ENCODE assay signal across 25 cellular contexts in the genomic region with DNA sequence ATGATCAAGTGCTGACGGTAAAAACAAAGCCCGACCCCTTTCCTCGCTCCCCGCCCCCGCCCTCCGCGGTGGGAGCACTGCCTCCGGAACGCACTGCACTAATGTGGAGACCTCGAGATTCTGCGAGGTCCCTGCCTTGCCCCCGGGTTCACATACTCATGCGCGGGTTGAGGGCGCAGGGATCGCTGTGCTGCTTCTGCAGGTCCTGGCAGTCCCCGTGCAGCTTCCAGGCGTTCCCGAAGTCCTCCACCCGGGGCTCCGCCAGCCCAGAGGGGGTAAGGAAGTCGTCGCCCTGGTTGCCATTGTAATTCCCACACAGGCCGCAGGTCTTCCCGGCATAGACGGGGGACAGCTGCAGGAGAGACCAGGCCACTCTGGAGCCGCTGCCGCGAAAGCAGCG.
DNase-seq lines count a peak whose midpoint lies in the region; ATAC-seq and TF ChIP-seq lines count a peak whose summit lies in the region.
"Had no signal": no experiment of that assay in that cellular context is flagged by ENCODE, and none has a peak within 500 bp of the region (broad histone marks: within the 10 kb centered on the region; RNA-seq: fewer than 3 reads in every experiment).

No MANE protein-coding gene starts in this region.

- no peaks in the 10 kb centered on the region for H3K36me3 ChIP-seq in CD8-positive, alpha-beta T cell (ENCODE audit: insufficient read depth, low read length)
- H3K36me3 ChIP-seq in iPS-18a (ENCODE audit: control insufficient read depth, low read depth, low read length), result no peaks in the 10 kb centered on the region
- H3K36me3 ChIP-seq: SJCRH30, tibial artery had no signal

- H3K27ac Mint-ChIP-seq in CD8-positive, alpha-beta T cell, result no peak overlapping the region
- no peak overlapping the region for H3K27ac Mint-ChIP-seq in nephron progenitor cell
- H3K27ac Mint-ChIP-seq: activated CD4-positive, alpha-beta memory T cell treated with anti-CD3 and anti-CD28 coated beads, Interleukin-2, amount 10 ng/mL, durations not matched to agents 7 days and 5 days; T-helper 1 cell treated with Interleukin-12 subunit alpha and Interleukin-12 subunit beta and Interleukin-4 antibody, amounts not matched to agents 30 μg/mL and 1 μg/mL, for 36 hours had no signal

- H3K9me3 Mint-ChIP-seq in CD8-positive, alpha-beta T cell, result no peaks in the 10 kb centered on the region
- no peaks in the 10 kb centered on the region for H3K9me3 Mint-ChIP-seq in nephron progenitor cell
- H3K9me3 Mint-ChIP-seq: activated CD4-positive, alpha-beta memory T cell treated with anti-CD3 and anti-CD28 coated beads, Interleukin-2, amount 10 ng/mL, durations not matched to agents 7 days and 5 days; T-helper 1 cell treated with Interleukin-12 subunit alpha and Interleukin-12 subunit beta and Interleukin-4 antibody, amounts not matched to agents 30 μg/mL and 1 μg/mL, for 36 hours had no signal

- H3K9ac ChIP-seq in iPS-18a (ENCODE audit: low read length), result peak overlapping the region; percentile 51

- no peak for DNase-seq in CD8-positive, alpha-beta T cell
- DNase-seq in astrocyte of the cerebellum (ENCODE audit: low read depth) (no peak), nephron progenitor cell (peak; percentile 62), RPMI8226 (no peak), GM19238 (ENCODE audit: insufficient read length, low spot score) (no peak)
- DNase-seq: activated CD4-positive, alpha-beta memory T cell treated with anti-CD3 and anti-CD28 coated beads, Interleukin-2, amount 10 ng/mL, durations not matched to agents 7 days and 5 days; activated naive CD4-positive, alpha-beta T cell; activated T-cell treated with anti-CD3 and anti-CD28 coated beads, Interleukin-2, amount 50 U/mL, for 1 hour; amniotic stem cell; effector memory CD4-positive, alpha-beta T cell; IMR-90; left cardiac atrium; NCI-H1417 treated with DMSO at 0.1 percent for 48 hours; NCI-H774; SJCRH30; stimulated activated CD4-positive, alpha-beta T cell treated with anti-CD3 and anti-CD28 coated beads, Interleukin-2, amount 100 ng/mL, for 24 hours; stimulated activated naive CD4-positive, alpha-beta T cell treated with Interleukin-2 at 50 U/mL for 16 hours; tibial artery had no signal

- no peak overlapping the region for H3K4me3 ChIP-seq in CD8-positive, alpha-beta T cell (ENCODE audit: low read depth, low read length)
- no peak overlapping the region for H3K4me3 ChIP-seq in astrocyte of the cerebellum (ENCODE audit: low read depth, low read length)
- peak overlapping the region; percentile 54 for H3K4me3 ChIP-seq in iPS-18a (ENCODE audit: low read length)
- H3K4me3 ChIP-seq: A549, heart right ventricle, SJCRH30 had no signal

- intact Hi-C loops in CD8-positive, alpha-beta T cell (cut with DNase I, micrococcal nuclease), result no loop called here

- peaks cover 8% of the 10 kb centered on the region for H3K4me1 ChIP-seq in CD8-positive, alpha-beta T cell (ENCODE audit: insufficient read depth, low read length)
- peaks cover 19% of the 10 kb centered on the region for H3K4me1 ChIP-seq in iPS-18a (ENCODE audit: control insufficient read depth, low read depth, low read length)
- H3K4me1 ChIP-seq: A549, SJCRH30 had no signal

- ATAC-seq in CD8-positive, alpha-beta T cell, result no peak
- ATAC-seq in HG03039 (IDR thresholded peaks at IDR 0.05; ENCODE audit: unreplicated experiment), result no peak
- ATAC-seq in GM18907 (IDR thresholded peaks at IDR 0.05; ENCODE audit: unreplicated experiment), result no peak
- ATAC-seq: A549, HCT116, left cardiac atrium had no signal

- POLR2A ChIA-PET in CD8-positive, alpha-beta T cell (lab: Charles Lee), result no interaction called here

- no peaks in the 10 kb centered on the region for H3K9me3 ChIP-seq in CD8-positive, alpha-beta T cell (ENCODE audit: low read length)
- H3K9me3 ChIP-seq in iPS-18a (ENCODE audit: control insufficient read depth, low read depth, low read length), result no peaks in the 10 kb centered on the region
- H3K9me3 ChIP-seq: A549, heart right ventricle, SJCRH30, tibial artery had no signal

- H3K27ac ChIP-seq in CD8-positive, alpha-beta T cell (ENCODE audit: low read depth, low read length), result no peak overlapping the region
- H3K27ac ChIP-seq in iPS-18a (ENCODE audit: low read length), result no peak overlapping the region
- H3K27ac ChIP-seq: A549, SJCRH30, tibial artery had no signal

- peak overlapping the region; percentile 8 for H3K4me3 Mint-ChIP-seq in CD8-positive, alpha-beta T cell
- peak overlapping the region; percentile 63 for H3K4me3 Mint-ChIP-seq in nephron progenitor cell
- H3K4me3 Mint-ChIP-seq: activated CD4-positive, alpha-beta memory T cell treated with anti-CD3 and anti-CD28 coated beads, Interleukin-2, amount 10 ng/mL, durations not matched to agents 7 days and 5 days; T-helper 1 cell treated with Interleukin-12 subunit alpha and Interleukin-12 subunit beta and Interleukin-4 antibody, amounts not matched to agents 30 μg/mL and 1 μg/mL, for 36 hours had no signal

- no peak for TF ChIP-seq CTCF in CD8-positive, alpha-beta T cell (IDR thresholded peaks at IDR 0.05)
- peak; percentile 14 for TF ChIP-seq CTCF in astrocyte of the cerebellum (IDR thresholded peaks at IDR 0.05; ENCODE audit: low read depth, low read length, missing control alignments)
- TF ChIP-seq CTCF in nephron progenitor cell (IDR thresholded peaks at IDR 0.05), result peak; percentile 43

- H3K4me1 Mint-ChIP-seq in CD8-positive, alpha-beta T cell (ENCODE audit: low read depth), result peaks cover 12% of the 10 kb centered on the region
- peaks cover 38% of the 10 kb centered on the region for H3K4me1 Mint-ChIP-seq in nephron progenitor cell
- H3K4me1 Mint-ChIP-seq: activated CD4-positive, alpha-beta memory T cell treated with anti-CD3 and anti-CD28 coated beads, Interleukin-2, amount 10 ng/mL, durations not matched to agents 7 days and 5 days had no signal

- no peaks in the 10 kb centered on the region for H3K27me3 Mint-ChIP-seq in CD8-positive, alpha-beta T cell (ENCODE audit: low read depth)
- peaks cover 37% of the 10 kb centered on the region for H3K27me3 Mint-ChIP-seq in nephron progenitor cell (ENCODE audit: low read depth, poor library complexity)

- CTCF ChIA-PET in CD8-positive, alpha-beta T cell (lab: Charles Lee), result interaction anchor here (1.1 to 7.6 kb wide), 6 partner anchors 8 to 228 kb away, joined by 4 to 61 read pairs (median 7); no protein-coding TSS in a partner anchor

- in situ Hi-C loops in astrocyte of the cerebellum (cut with HindIII; ENCODE audit: low sequenced_read_pairs), result no loop called here

- no peaks in the 10 kb centered on the region for H3K36me3 Mint-ChIP-seq in CD8-positive, alpha-beta T cell
- H3K36me3 Mint-ChIP-seq in nephron progenitor cell (ENCODE audit: low read depth), result no peaks in the 10 kb centered on the region

- H3K27me3 ChIP-seq in CD8-positive, alpha-beta T cell (ENCODE audit: insufficient read depth, low read length), result no peaks in the 10 kb centered on the region
- H3K27me3 ChIP-seq in iPS-18a (ENCODE audit: control insufficient read depth, insufficient read depth, low read length), result no peaks in the 10 kb centered on the region
